Comparison of ENCODE assay signal across 10 cellular contexts in the genomic region with DNA sequence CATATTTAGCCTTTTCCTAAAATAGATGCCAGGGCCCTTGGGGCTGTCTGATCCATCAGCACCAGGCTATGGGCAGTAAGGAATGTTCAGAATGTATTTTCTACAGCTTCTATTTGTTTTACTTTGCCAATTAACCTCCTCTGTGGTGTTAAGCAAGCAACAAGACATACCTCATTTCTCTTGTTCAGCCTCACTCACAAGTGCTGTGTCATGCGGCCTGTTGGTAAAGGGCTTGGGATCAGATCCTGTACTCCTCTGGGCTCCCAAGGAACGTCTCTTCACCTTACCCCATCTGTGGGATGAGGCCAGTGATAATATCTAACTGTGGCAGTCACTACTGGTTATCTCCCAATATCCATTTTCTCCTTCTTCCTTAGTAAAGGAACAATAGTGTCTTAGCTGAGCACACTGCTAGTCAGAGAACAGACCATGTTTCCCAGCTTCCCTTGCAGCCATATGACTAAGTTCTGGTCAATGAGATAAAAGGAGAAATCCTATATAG. TPM values are rescaled to one million over a fixed set of nuclear protein-coding genes. Genes with fewer than 3 reads are reported as not detected.
DNase-seq lines count a peak whose midpoint lies in the region; ATAC-seq and TF ChIP-seq lines count a peak whose summit lies in the region.
"Had no signal": no experiment of that assay in that cellular context is flagged by ENCODE, and none has a peak within 500 bp of the region (broad histone marks: within the 10 kb centered on the region; RNA-seq: fewer than 3 reads in every experiment).

No MANE protein-coding gene starts in this region.

- H3K9me3 Mint-ChIP-seq in CD8-positive, alpha-beta memory T cell: no peaks in the 10 kb centered on the region
- H3K9me3 Mint-ChIP-seq in neural crest cell: no peaks in the 10 kb centered on the region

- ATAC-seq in GM21381 (IDR thresholded peaks at IDR 0.05; ENCODE audit: unreplicated experiment) (no peak), GM18505 (IDR thresholded peaks at IDR 0.05; ENCODE audit: unreplicated experiment) (no peak)

- no peak overlapping the region for H4K91ac ChIP-seq in neuronal stem cell (ENCODE audit: low read depth, low read length, poor library complexity)

- H3K23ac ChIP-seq in neuronal stem cell (ENCODE audit: low read depth, low read length, poor library complexity): no peak overlapping the region

- H2BK5ac ChIP-seq in neuronal stem cell (ENCODE audit: low read length): no peak overlapping the region

- H3K36me3 ChIP-seq in CD8-positive, alpha-beta memory T cell (ENCODE audit: insufficient read depth, low read length): no peaks in the 10 kb centered on the region
- H3K36me3 ChIP-seq in SK-N-MC (ENCODE audit: insufficient read depth, low read length) (no peaks in the 10 kb centered on the region), neuronal stem cell (replicated peaks in 1 of 2; ENCODE audit: control insufficient read depth in 2 of 2, insufficient read depth in 2 of 2, low read length in 2 of 2) (no peaks in the 10 kb centered on the region)
- H3K36me3 ChIP-seq: HAP-1 had no signal

- H3K27ac Mint-ChIP-seq in CD8-positive, alpha-beta memory T cell: no peak overlapping the region
- peak overlapping the region; percentile 57 for H3K27ac Mint-ChIP-seq in neural crest cell (ENCODE audit: unreplicated experiment)

- H3K4me1 ChIP-seq in CD8-positive, alpha-beta memory T cell (ENCODE audit: insufficient read depth, low read length): no peaks in the 10 kb centered on the region
- H3K4me1 ChIP-seq in neuronal stem cell (ENCODE audit: control insufficient read depth in 2 of 2, insufficient read depth in 1 of 2, low read depth in 1 of 2, low read length in 2 of 2): no peaks in the 10 kb centered on the region
- H3K4me1 ChIP-seq: HAP-1 had no signal

- H3K9ac ChIP-seq in SK-N-MC (ENCODE audit: insufficient read length) (no peak overlapping the region), neuronal stem cell (ENCODE audit: low read depth, low read length, poor library complexity) (no peak overlapping the region)

- no peaks in the 10 kb centered on the region for H3K9me3 ChIP-seq in CD8-positive, alpha-beta memory T cell (ENCODE audit: low read length)
- H3K9me3 ChIP-seq in SK-N-MC (ENCODE audit: low read depth, low read length) (no peaks in the 10 kb centered on the region), neuronal stem cell (replicated peaks in 1 of 2; ENCODE audit: control insufficient read depth in 2 of 2, insufficient read depth in 1 of 2, low read depth in 1 of 2, low read length in 2 of 2) (no peaks in the 10 kb centered on the region)
- H3K9me3 ChIP-seq: HAP-1 had no signal

- no peak for DNase-seq in CD8-positive, alpha-beta memory T cell
- no peak for DNase-seq in SK-N-MC (ENCODE audit: low read depth, low spot score)
- peak; percentile 72 for DNase-seq in fibroblast of mammary gland (ENCODE audit: low read depth)
- no peak for DNase-seq in neural crest cell (ENCODE audit: low read depth, low spot score)
- no peak for DNase-seq in neuronal stem cell (ENCODE audit: low spot score)
- DNase-seq in amygdala (lab: John Stamatoyannopoulos, UW): no peak
- DNase-seq: stimulated activated CD4-positive, alpha-beta T cell treated with anti-CD3 and anti-CD28 coated beads, Interleukin-15, amount 100 ng/mL, for 24 hours had no signal

- TF ChIP-seq CTCF in fibroblast of mammary gland (conservative IDR thresholded peaks at IDR 0.05; ENCODE audit: control insufficient read depth, insufficient read depth, low read depth, low read length) (no peak), neural crest cell (conservative IDR thresholded peaks at IDR 0.05) (no peak)

- no peaks in the 10 kb centered on the region for H3K36me3 Mint-ChIP-seq in CD8-positive, alpha-beta memory T cell
- no peaks in the 10 kb centered on the region for H3K36me3 Mint-ChIP-seq in neural crest cell (ENCODE audit: low read depth)

- no peak overlapping the region for H2AFZ ChIP-seq in neuronal stem cell (ENCODE audit: low read length)

- H3K4me3 Mint-ChIP-seq in CD8-positive, alpha-beta memory T cell: no peak overlapping the region
- no peak overlapping the region for H3K4me3 Mint-ChIP-seq in neural crest cell

- POLR2A ChIA-PET in CD8-positive, alpha-beta memory T cell (lab: Charles Lee): no interaction called here

- H3K27me3 ChIP-seq in CD8-positive, alpha-beta memory T cell (ENCODE audit: insufficient read depth, low read length, poor library complexity, severe bottlenecking): no peaks in the 10 kb centered on the region
- no peaks in the 10 kb centered on the region for H3K27me3 ChIP-seq in neuronal stem cell (ENCODE audit: control insufficient read depth in 3 of 3, insufficient read depth in 3 of 3, low read depth in 1 of 3, low read length in 3 of 3)

- peak overlapping the region; percentile 20 for H3K27ac ChIP-seq in CD8-positive, alpha-beta memory T cell (ENCODE audit: low read depth, low read length)
- H3K27ac ChIP-seq in SK-N-MC: peak overlapping the region; percentile 60
- no peak overlapping the region for H3K27ac ChIP-seq in neuronal stem cell (replicated peaks; ENCODE audit: low read length)

- no CpG with 5 or more reads among the region's 2 CpGs for WGBS in neuronal stem cell (ENCODE audit: extremely low coverage in 2 of 2, insufficient read length in 2 of 2, insufficient replicate concordance in 1 of 2), 2 donors

- H2BK15ac ChIP-seq in neuronal stem cell (ENCODE audit: low read length): no peak overlapping the region

- no peak overlapping the region for H4K8ac ChIP-seq in neuronal stem cell (ENCODE audit: low read depth, low read length)

- no peak overlapping the region for H3K4me3 ChIP-seq in CD8-positive, alpha-beta memory T cell (ENCODE audit: low read length)
- H3K4me3 ChIP-seq in SK-N-MC (no peak overlapping the region), fibroblast of mammary gland (ENCODE audit: control insufficient read depth, low read depth, low read length) (no peak overlapping the region), neuronal stem cell (ENCODE audit: low read length in 2 of 2) (no peak overlapping the region)
- H3K4me3 ChIP-seq: HAP-1 had no signal

- no peak for TF ChIP-seq POLR2A in GM18505 (IDR thresholded peaks at IDR 0.05; ENCODE audit: borderline replicate concordance, extremely low read depth, insufficient read depth, insufficient read length)

- peaks cover 2 to 6% (median 6%) of the 10 kb centered on the region in 3 donors for H3K4me1 Mint-ChIP-seq in CD8-positive, alpha-beta memory T cell
- peaks cover 16% of the 10 kb centered on the region for H3K4me1 Mint-ChIP-seq in neural crest cell

- no peak overlapping the region for H3K14ac ChIP-seq in neuronal stem cell (ENCODE audit: low read length)

- H3K4me2 ChIP-seq in neuronal stem cell (ENCODE audit: insufficient read depth, low read length, poor library complexity, severe bottlenecking): no peak overlapping the region

- H3K27me3 Mint-ChIP-seq in CD8-positive, alpha-beta memory T cell: peaks cover 3 to 17% of the 10 kb centered on the region in 2 donors
- H3K27me3 Mint-ChIP-seq in neural crest cell (ENCODE audit: low read depth): peaks cover 10% of the 10 kb centered on the region

- no peak overlapping the region for H3K4ac ChIP-seq in neuronal stem cell (ENCODE audit: low read length)

- CTCF ChIA-PET in CD8-positive, alpha-beta memory T cell (lab: Charles Lee): no interaction called here

- H3K18ac ChIP-seq in neuronal stem cell (ENCODE audit: low read length): no peak overlapping the region

- H3K79me1 ChIP-seq in neuronal stem cell (ENCODE audit: low read depth, low read length): no peaks in the 10 kb centered on the region

- H2BK120ac ChIP-seq in neuronal stem cell (ENCODE audit: low read depth, low read length): no peak overlapping the region

- H2BK12ac ChIP-seq in neuronal stem cell (ENCODE audit: low read length): no peak overlapping the region

- no peak overlapping the region for H2AK5ac ChIP-seq in neuronal stem cell (ENCODE audit: low read depth, low read length)

RNA-seq across cellular contexts. Expression of a gene that starts 7.0 kb away (rescaled TPM):
- 10 to 100 TPM; 66.4 to 66.9 TPM for total RNA-seq in CD8-positive, alpha-beta memory T cell
- 135 TPM for polyA plus RNA-seq in CD8-positive, alpha-beta memory T cell
- total RNA-seq in neural crest cell: 91.9 and 98.7 TPM in 2 replicates
- 252 TPM for polyA plus RNA-seq in neuronal stem cell (2013, experiment 1 of 2)
- polyA plus RNA-seq in neuronal stem cell (2013, experiment 2 of 2): 243 TPM

RNA-seq across cellular contexts. Expression of a gene that starts 31.7 kb away (rescaled TPM):
- total RNA-seq in CD8-positive, alpha-beta memory T cell: under 1 TPM; 0.24 to 0.26 TPM
- polyA plus RNA-seq in CD8-positive, alpha-beta memory T cell: 1.8 TPM
- 3.9 and 4.2 TPM in 2 replicates for total RNA-seq in neural crest cell
- 0.18 TPM for polyA plus RNA-seq in neuronal stem cell (2013, experiment 1 of 2)
- 0.17 TPM for polyA plus RNA-seq in neuronal stem cell (2013, experiment 2 of 2)
